ENCODE assay signal across 21 cellular contexts in the genomic region with DNA sequence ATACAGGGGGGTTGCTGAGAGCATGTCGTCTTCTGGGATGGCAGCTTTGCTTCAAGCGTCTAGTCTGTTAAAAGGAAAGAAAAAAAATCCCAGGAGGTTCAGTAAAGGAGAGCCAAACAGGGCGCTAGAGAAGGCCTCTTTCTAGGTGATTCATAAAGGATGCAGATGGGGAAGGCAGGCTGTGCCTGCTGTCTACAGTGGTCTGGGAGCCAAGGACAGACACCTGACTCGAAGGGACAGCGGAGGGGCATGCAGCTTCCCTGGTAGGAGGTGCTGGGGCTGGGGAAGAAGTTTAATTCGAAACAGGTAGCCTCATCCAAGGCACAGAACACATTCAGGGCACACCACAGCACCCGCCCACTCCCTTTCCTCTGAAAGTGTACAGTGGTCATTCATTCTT.
"Had no signal": no experiment of that assay in that cellular context is flagged by ENCODE, and none has a peak within 500 bp of the region (broad histone marks: within the 10 kb centered on the region; RNA-seq: fewer than 3 reads in every experiment).

No MANE protein-coding gene starts in this region.

- H3K36me3 ChIP-seq: colonic mucosa had no signal

- H3K36me3 Mint-ChIP-seq: natural killer cell treated with Interleukin-12 subunit alpha and Interleukin-12 subunit beta and Interleukin-15 and Interleukin-18, amount 100 ng/mL, for 72 hours had no signal

- DNase-seq: activated B cell treated with CpG ODN at 0.5 μM for 24 hours; activated CD4-positive, alpha-beta T cell treated with anti-CD3 and anti-CD28 coated beads for 48 hours; activated naive CD4-positive, alpha-beta T cell treated with anti-CD3 and anti-CD28 coated beads for 36 hours; activated T-cell treated with anti-CD3 and anti-CD28 coated beads for 4 hours; colonic mucosa; erythroblast; foreskin melanocyte; hypothalamus; islet precursor cell; psoas muscle; stomach; upper lobe of left lung had no signal

- H3K27ac Mint-ChIP-seq: activated B cell treated with CpG ODN at 0.5 μM for 24 hours; T-helper 2 cell treated with Interferon-gamma antibody and Interleukin-4, amounts not matched to agents 5 μg/mL and 100 μg/mL, for 36 hours had no signal

- H3K27me3 Mint-ChIP-seq: activated B cell treated with CpG ODN at 0.5 μM for 24 hours; central memory CD8-positive, alpha-beta T cell had no signal

- H3K4me3 ChIP-seq: colonic mucosa, lung, psoas muscle, SK-N-MC, skin epidermis, stomach, thoracic aorta, upper lobe of left lung had no signal

- H3K9me3 Mint-ChIP-seq: activated B cell treated with CpG ODN at 0.5 μM for 24 hours; activated naive CD4-positive, alpha-beta T cell treated with anti-CD3 and anti-CD28 coated beads for 36 hours; central memory CD8-positive, alpha-beta T cell; natural killer cell treated with Interleukin-12 subunit alpha and Interleukin-12 subunit beta and Interleukin-15 and Interleukin-18, amount 100 ng/mL, for 72 hours; T-helper 2 cell treated with Interferon-gamma antibody and Interleukin-4, amounts not matched to agents 5 μg/mL and 100 μg/mL, for 36 hours had no signal

- H3K27me3 ChIP-seq: colonic mucosa, stomach, upper lobe of left lung had no signal

- ATAC-seq: left lobe of liver; natural killer cell treated with Interleukin-12 subunit alpha and Interleukin-12 subunit beta and Interleukin-15 and Interleukin-18, amount 100 ng/mL, for 72 hours; psoas muscle had no signal

- H3K4me3 Mint-ChIP-seq: activated B cell treated with CpG ODN at 0.5 μM for 24 hours; activated naive CD4-positive, alpha-beta T cell treated with anti-CD3 and anti-CD28 coated beads for 36 hours; central memory CD8-positive, alpha-beta T cell; mesothelial cell of epicardium; natural killer cell treated with Interleukin-12 subunit alpha and Interleukin-12 subunit beta and Interleukin-15 and Interleukin-18, amount 100 ng/mL, for 72 hours; T-helper 2 cell treated with Interferon-gamma antibody and Interleukin-4, amounts not matched to agents 5 μg/mL and 100 μg/mL, for 36 hours had no signal
